37 cellular contexts compared by ENCODE assay signal in the genomic region with DNA sequence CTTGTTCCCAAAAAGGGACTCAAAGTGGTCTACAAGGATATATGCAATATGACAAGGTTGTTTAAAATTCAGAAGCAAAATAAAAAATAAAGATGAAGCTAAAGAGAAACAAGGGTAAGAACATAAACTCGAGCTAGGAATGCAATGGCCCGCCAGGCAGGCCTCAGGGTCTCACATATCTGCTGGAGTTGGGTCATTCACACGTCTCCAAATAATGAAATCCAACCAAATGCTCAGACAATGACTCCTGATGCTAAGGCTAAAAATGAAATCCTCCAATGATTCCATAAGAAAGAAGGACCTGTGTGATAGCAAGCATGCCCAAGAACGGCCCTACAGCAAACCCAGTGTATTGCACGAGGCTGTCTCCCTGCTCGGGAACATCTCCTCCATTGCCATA.
"Had no signal": no experiment of that assay in that cellular context is flagged by ENCODE, and none has a peak within 500 bp of the region (broad histone marks: within the 10 kb centered on the region; RNA-seq: fewer than 3 reads in every experiment).

No MANE protein-coding gene starts in this region.

- DNase-seq: activated effector memory CD4-positive, alpha-beta T cell treated with anti-CD3 and anti-CD28 coated beads, Interleukin-2, amount 50 U/mL, for 16 hours; activated effector memory CD4-positive, alpha-beta T cell treated with Interleukin-2 at 50 U/mL for 16 hours; activated gamma-delta T cell; activated gamma-delta T cell treated with Interleukin-2 at 50 U/mL for 16 hours; activated naive CD4-positive, alpha-beta T cell; activated naive CD4-positive, alpha-beta T cell treated with anti-CD3 and anti-CD28 coated beads for 36 hours; activated naive CD4-positive, alpha-beta T cell treated with anti-CD3 and anti-CD28 coated beads, Interleukin-2, amount 50 U/mL, for 16 hours; activated naive CD4-positive, alpha-beta T cell treated with Interleukin-2 at 50 U/mL for 16 hours; activated naive CD8-positive, alpha-beta T cell treated with anti-CD3 and anti-CD28 coated beads for 36 hours; activated naive CD8-positive, alpha-beta T cell treated with anti-CD3 and anti-CD28 coated beads, Interleukin-2, amount 10 ng/mL, durations not matched to agents 7 days and 5 days; activated naive CD8-positive, alpha-beta T cell treated with anti-CD3 and anti-CD28 coated beads, Interleukin-2, amount 50 U/mL, for 24 hours; activated T-cell treated with anti-CD3 and anti-CD28 coated beads for 4 hours; activated T-cell treated with anti-CD3 and anti-CD28 coated beads, Interleukin-2, amount 50 U/mL, for 1 hour; activated T-cell treated with anti-CD3 and anti-CD28 coated beads, Interleukin-2, amount 50 U/mL, for 24 hours; activated T-cell treated with anti-CD3 and anti-CD28 coated beads, Interleukin-2, amount 50 U/mL, for 4 hours; activated T-cell treated with anti-CD3 and anti-CD28 coated beads, Interleukin-2, amount 50 U/mL, for 48 hours; activated T-cell treated with anti-CD3 and anti-CD28 coated beads, Interleukin-2, amount 50 U/mL, for 72 hours; adrenal gland; amniotic stem cell; amygdala; anterior cingulate cortex; aorta; body of pancreas; brain microvascular endothelial cell; caudate nucleus; central memory CD4-positive, alpha-beta T cell; cerebellar nuclear complex had no signal

- H3K36me3 Mint-ChIP-seq: activated naive CD4-positive, alpha-beta T cell treated with anti-CD3 and anti-CD28 coated beads, Interleukin-2, amount 50 U/mL, for 24 hours; activated naive CD4-positive, alpha-beta T cell treated with anti-CD3 and anti-CD28 coated beads, Interleukin-2, amount 50 U/mL, for 72 hours; activated naive CD8-positive, alpha-beta T cell; activated naive CD8-positive, alpha-beta T cell treated with anti-CD3 and anti-CD28 coated beads for 36 hours; activated naive CD8-positive, alpha-beta T cell treated with anti-CD3 and anti-CD28 coated beads, Interleukin-2, amount 10 ng/mL, durations not matched to agents 7 days and 5 days; brain had no signal

- H3K4me3 ChIP-seq: adrenal gland, body of pancreas, breast epithelium, cardiac muscle cell had no signal

- H3K4me1 ChIP-seq: adrenal gland, body of pancreas, breast epithelium had no signal

- H3K9me3 Mint-ChIP-seq: activated naive CD4-positive, alpha-beta T cell treated with anti-CD3 and anti-CD28 coated beads for 36 hours; activated naive CD4-positive, alpha-beta T cell treated with anti-CD3 and anti-CD28 coated beads, Interleukin-2, amount 50 U/mL, for 24 hours; activated naive CD4-positive, alpha-beta T cell treated with anti-CD3 and anti-CD28 coated beads, Interleukin-2, amount 50 U/mL, for 72 hours; activated naive CD8-positive, alpha-beta T cell treated with anti-CD3 and anti-CD28 coated beads for 36 hours; activated naive CD8-positive, alpha-beta T cell treated with anti-CD3 and anti-CD28 coated beads, Interleukin-2, amount 10 ng/mL, durations not matched to agents 7 days and 5 days; activated naive CD8-positive, alpha-beta T cell treated with anti-CD3 and anti-CD28 coated beads, Interleukin-2, amount 50 U/mL, for 24 hours; activated T-cell treated with anti-CD3 and anti-CD28 coated beads, Interleukin-2, amount 50 U/mL, for 24 hours; activated T-cell treated with anti-CD3 and anti-CD28 coated beads, Interleukin-2, amount 50 U/mL, for 4 hours; activated T-cell treated with anti-CD3 and anti-CD28 coated beads, Interleukin-2, amount 50 U/mL, for 72 hours; activated T-helper 1 cell treated with anti-CD3 and anti-CD28 coated beads, Interleukin-12 subunit alpha, Interleukin-12 subunit beta, Interleukin-2, Interleukin-4 antibody, amounts not matched to agents 30 ng/mL and 10 ng/mL and 1 ng/mL, durations not matched to agents 14 hours and 24 hours and 36 hours; activated T-helper 17 cell treated with anti-CD3 and anti-CD28 coated beads, Interleukin-2, amount 50 U/mL, for 72 hours; activated T-helper 2 cell treated with anti-CD3 and anti-CD28 coated beads, Interferon-gamma antibody, Interleukin-2, Interleukin-4, amounts not matched to agents 10 μg/mL and 5 μg/mL and 100 μg/mL, durations not matched to agents 14 hours and 24 hours and 36 hours; brain; central memory CD8-positive, alpha-beta T cell had no signal

- H3K27ac Mint-ChIP-seq: activated naive CD4-positive, alpha-beta T cell treated with anti-CD3 and anti-CD28 coated beads for 36 hours; activated naive CD4-positive, alpha-beta T cell treated with anti-CD3 and anti-CD28 coated beads, Interleukin-2, amount 50 U/mL, for 24 hours; activated naive CD4-positive, alpha-beta T cell treated with anti-CD3 and anti-CD28 coated beads, Interleukin-2, amount 50 U/mL, for 72 hours; activated naive CD8-positive, alpha-beta T cell; activated naive CD8-positive, alpha-beta T cell treated with anti-CD3 and anti-CD28 coated beads for 36 hours; activated naive CD8-positive, alpha-beta T cell treated with anti-CD3 and anti-CD28 coated beads, Interleukin-2, amount 10 ng/mL, durations not matched to agents 7 days and 5 days; activated naive CD8-positive, alpha-beta T cell treated with anti-CD3 and anti-CD28 coated beads, Interleukin-2, amount 50 U/mL, for 24 hours; activated T-cell treated with anti-CD3 and anti-CD28 coated beads, Interleukin-2, amount 50 U/mL, for 24 hours; activated T-cell treated with anti-CD3 and anti-CD28 coated beads, Interleukin-2, amount 50 U/mL, for 72 hours; activated T-helper 1 cell treated with anti-CD3 and anti-CD28 coated beads, Interleukin-12 subunit alpha, Interleukin-12 subunit beta, Interleukin-2, Interleukin-4 antibody, amounts not matched to agents 30 ng/mL and 10 ng/mL and 1 ng/mL, durations not matched to agents 14 hours and 24 hours and 36 hours; activated T-helper 17 cell treated with anti-CD3 and anti-CD28 coated beads, Interleukin-2, amount 50 U/mL, for 72 hours; activated T-helper 2 cell treated with anti-CD3 and anti-CD28 coated beads, Interferon-gamma antibody, Interleukin-2, Interleukin-4, amounts not matched to agents 10 μg/mL and 5 μg/mL and 100 μg/mL, durations not matched to agents 14 hours and 24 hours and 36 hours; brain had no signal

- H3K27ac ChIP-seq: adrenal gland, body of pancreas, brain microvascular endothelial cell, breast epithelium, cardiac muscle cell had no signal

- H3K36me3 ChIP-seq: adrenal gland, brain microvascular endothelial cell, breast epithelium, cardiac muscle cell had no signal

- H3K4me1 Mint-ChIP-seq: activated naive CD4-positive, alpha-beta T cell treated with anti-CD3 and anti-CD28 coated beads, Interleukin-2, amount 50 U/mL, for 24 hours; activated naive CD8-positive, alpha-beta T cell treated with anti-CD3 and anti-CD28 coated beads for 36 hours; activated naive CD8-positive, alpha-beta T cell treated with anti-CD3 and anti-CD28 coated beads, Interleukin-2, amount 10 ng/mL, durations not matched to agents 7 days and 5 days; activated T-helper 17 cell treated with anti-CD3 and anti-CD28 coated beads, Interleukin-2, amount 50 U/mL, for 72 hours; central memory CD8-positive, alpha-beta T cell had no signal

- H3K4me3 Mint-ChIP-seq: activated naive CD4-positive, alpha-beta T cell treated with anti-CD3 and anti-CD28 coated beads for 36 hours; activated naive CD4-positive, alpha-beta T cell treated with anti-CD3 and anti-CD28 coated beads, Interleukin-2, amount 50 U/mL, for 24 hours; activated naive CD8-positive, alpha-beta T cell; activated naive CD8-positive, alpha-beta T cell treated with anti-CD3 and anti-CD28 coated beads for 36 hours; activated naive CD8-positive, alpha-beta T cell treated with anti-CD3 and anti-CD28 coated beads, Interleukin-2, amount 10 ng/mL, durations not matched to agents 7 days and 5 days; activated naive CD8-positive, alpha-beta T cell treated with anti-CD3 and anti-CD28 coated beads, Interleukin-2, amount 50 U/mL, for 24 hours; activated T-cell treated with anti-CD3 and anti-CD28 coated beads, Interleukin-2, amount 50 U/mL, for 24 hours; activated T-cell treated with anti-CD3 and anti-CD28 coated beads, Interleukin-2, amount 50 U/mL, for 4 hours; activated T-cell treated with anti-CD3 and anti-CD28 coated beads, Interleukin-2, amount 50 U/mL, for 72 hours; activated T-helper 1 cell treated with anti-CD3 and anti-CD28 coated beads, Interleukin-12 subunit alpha, Interleukin-12 subunit beta, Interleukin-2, Interleukin-4 antibody, amounts not matched to agents 30 ng/mL and 10 ng/mL and 1 ng/mL, durations not matched to agents 14 hours and 24 hours and 36 hours; activated T-helper 17 cell treated with anti-CD3 and anti-CD28 coated beads, Interleukin-2, amount 50 U/mL, for 72 hours; brain; central memory CD8-positive, alpha-beta T cell had no signal

- H3K9me3 ChIP-seq: adrenal gland, body of pancreas, breast epithelium had no signal

- ATAC-seq: activated naive CD4-positive, alpha-beta T cell treated with anti-CD3 and anti-CD28 coated beads, Interleukin-2, amount 50 U/mL, for 72 hours; activated naive CD8-positive, alpha-beta T cell treated with anti-CD3 and anti-CD28 coated beads, Interleukin-2, amount 50 U/mL, for 24 hours; activated T-cell treated with anti-CD3 and anti-CD28 coated beads, Interleukin-2, amount 50 U/mL, for 4 hours; activated T-cell treated with anti-CD3 and anti-CD28 coated beads, Interleukin-2, amount 50 U/mL, for 72 hours; activated T-helper 17 cell treated with anti-CD3 and anti-CD28 coated beads, Interleukin-2, amount 50 U/mL, for 72 hours; body of pancreas had no signal
